ENCODE assay signal across 12 cellular contexts in genomic region chr16:31428277-31428597, GRCh38. TPM values are rescaled to one million over a fixed set of nuclear protein-coding genes. Genes with fewer than 3 reads are reported as not detected.
A peak's percentile ranks its signal among the peaks of the same experiment; 100 is the strongest.
DNase-seq lines count a peak whose midpoint lies in the region; FAIRE-seq and TF ChIP-seq lines count a peak whose summit lies in the region.
"Had no signal": no experiment of that assay in that cellular context is flagged by ENCODE, and none has a peak within 500 bp of the region (broad histone marks: within the 10 kb centered on the region; RNA-seq: fewer than 3 reads in every experiment).

COX6A2 (minus strand) TSS chr16:31428360; CDS start chr16:31428325, 35 bp downstream.

- TF ChIP-seq CTCF in HEK293 (tag by site-specific recombination; IDR thresholded peaks at IDR 0.05) (no peak), kidney (IDR thresholded peaks at IDR 0.05; ENCODE audit: borderline replicate concordance, extremely low read depth, insufficient read depth) (no peak)

- H3K9me3 ChIP-seq in HEK293 (ENCODE audit: control insufficient read depth, insufficient read depth, low read depth, low read length) (no peaks in the 10 kb centered on the region), kidney (ENCODE audit: control insufficient read depth in 1 of 2, low read length in 2 of 2) (no peaks in the 10 kb centered on the region)

- intact Hi-C loops in kidney (cut with DNase I) = no loop called here

- POLR2A ChIA-PET in HEK293 (lab: Yijun Ruan, JAX) = interaction anchor here (1.2 to 1.5 kb wide), 2 partner anchors 27 to 43 kb away, joined by 3 to 4 read pairs; no protein-coding TSS in a partner anchor

- H3K36me3 ChIP-seq in HEK293 (ENCODE audit: control insufficient read depth in 2 of 2, insufficient read depth in 1 of 2, low read length in 2 of 2) = no peaks in the 10 kb centered on the region
- no peaks in the 10 kb centered on the region for H3K36me3 ChIP-seq in kidney (ENCODE audit: control insufficient read depth in 1 of 2, insufficient read depth in 2 of 2, low read length in 2 of 2)

- H3K4me1 ChIP-seq in HEK293 (ENCODE audit: control insufficient read depth, insufficient read depth, low read length) (no peaks in the 10 kb centered on the region), kidney (ENCODE audit: control insufficient read depth in 1 of 2, insufficient read depth in 1 of 2, low read depth in 1 of 2, low read length in 2 of 2) (peaks cover 0 to 2% of the 10 kb centered on the region in 2 donors)

- CTCF ChIA-PET in HEK293 (lab: Yijun Ruan, JAX) = interaction anchor here (0.6 kb wide), 1 partner anchor 46 kb away, joined by 3 read pairs; no protein-coding TSS in a partner anchor

- no peak for DNase-seq in caudate nucleus (lab: John Stamatoyannopoulos, UW)
- no peak for DNase-seq in kidney
- no peak for DNase-seq in NCI-H748 (lab: John Stamatoyannopoulos, UW; ENCODE audit: unreplicated experiment)
- no peak for DNase-seq in activated CD8-positive, alpha-beta memory T cell treated with anti-CD3 and anti-CD28 coated beads, Interleukin-2, amount 50 U/mL, for 4 hours
- no peak for DNase-seq in SKM-1 treated with dmso at 0.1 percent for 144 hours (lab: John Stamatoyannopoulos, UW; ENCODE audit: unreplicated experiment)
- DNase-seq in stimulated activated CD4-positive, alpha-beta T cell treated with anti-CD3 and anti-CD28 coated beads, Interleukin-1b, Interleukin-23, amount 100 ng/mL, for 48 hours = no peak

- H3K4me3 ChIP-seq in HEK293 (ENCODE audit: low read depth, low read length) = no peak within 1 kb of the TSS
- peak within 1 kb of the TSS; percentile 24 to 29 for H3K4me3 ChIP-seq in kidney (ENCODE audit: low read length in 2 of 2)
- H3K4me3 ChIP-seq in skin epidermis = peak within 1 kb of the TSS in 5 of 7 experiments; percentile 7 to 39 (median 14)

- no peak within 1 kb of the TSS for H3K9ac ChIP-seq in kidney (ENCODE audit: low read length in 2 of 2)

- FAIRE-seq in kidney (lab: Jason Lieb, UNC) = no peak

- H3K27ac ChIP-seq in HEK293 (ENCODE audit: extremely low read depth, low read depth, low read length) = no peak within 1 kb of the TSS
- peak within 1 kb of the TSS; percentile 64 for H3K27ac ChIP-seq in caudate nucleus (ENCODE audit: low read depth, low read length)
- no peak within 1 kb of the TSS for H3K27ac ChIP-seq in kidney (ENCODE audit: low read depth in 2 of 2, low read length in 2 of 2)
- H3K27ac ChIP-seq in skin epidermis = no peak within 1 kb of the TSS
- H3K27ac ChIP-seq: epithelial cell of prostate had no signal

TF ChIP-seq in HEK293, 187 proteins besides CTCF, POLR2A, EP300 and RAD21:
- TF ChIP-seq ZFP37 (tag by site-specific recombination; IDR thresholded peaks at IDR 0.05) = no peak
- TF ChIP-seq ZNF747 (tag by site-specific recombination; IDR thresholded peaks at IDR 0.05) = no peak
- peak; percentile 56 for TF ChIP-seq SCRT2 (tag by site-specific recombination; IDR thresholded peaks at IDR 0.05)
- TF ChIP-seq ZNF530 (tag by site-specific recombination; IDR thresholded peaks at IDR 0.05; ENCODE audit: low read depth) = no peak

RNA-seq across cellular contexts. Expression of gene COX6A2, which starts in this region (rescaled TPM):
- total RNA-seq in kidney = not detected
- 5.5 TPM for polyA plus RNA-seq in kidney (ENCODE audit: insufficient read depth, low read depth, low replicate concordance)
- total RNA-seq: Daoy, HT1080, mesenteric fat pad had no signal
